Comparison of ENCODE assay signal across 7 cellular contexts in genomic region chr10:29574212-29575139, GRCh38.
A peak's percentile ranks its signal among the peaks of the same experiment; 100 is the strongest.
DNase-seq lines count a peak whose midpoint lies in the region; ATAC-seq, FAIRE-seq and TF ChIP-seq lines count a peak whose summit lies in the region.
"Not testable (repeated sequence)": the region's sequence is repeated elsewhere in the genome, so short reads cannot be mapped to it uniquely, and the experiment has no call there.

No MANE protein-coding gene starts in this region.

- CTCF ChIA-PET in GM12878 (lab: Yijun Ruan, JAX) (interaction anchor here (0.7 to 1.5 kb wide), 2 partner anchors 12 to 16 kb away, joined by 3 to 5 read pairs; no protein-coding TSS in a partner anchor), H1 (lab: Charles Lee; ENCODE audit: partially characterized antibody) (interaction anchor here (0.9 to 1.2 kb wide), 3 partner anchors 10 to 20 kb away, joined by 3 to 4 read pairs (median 4); no protein-coding TSS in a partner anchor)

- H3K9me3 Mint-ChIP-seq in progenitor cell of endocrine pancreas (ENCODE audit: low read depth); stimulated activated effector memory CD8-positive, alpha-beta T cell treated with anti-CD3 and anti-CD28 coated beads, Interleukin-12 subunit alpha, Interleukin-12 subunit beta, amount 100 ng/mL, for 72 hours: not testable (repeated sequence)

- SMC1A ChIA-PET in GM12878 (lab: Charles Lee; ENCODE audit: uncharacterized antibody, unreplicated experiment), result interaction anchor here (0.7 kb wide), 1 partner anchor 12 kb away, joined by 3 read pairs; no protein-coding TSS in a partner anchor

- H3K27ac ChIP-seq in GM12878 (ENCODE audit: control insufficient read depth, insufficient read depth); H1 (ENCODE audit: low read depth, low read length): not testable (repeated sequence)
- peak overlapping the region; percentile 22 for H3K27ac ChIP-seq in cardiac muscle cell

- not testable (repeated sequence) for H2BK12ac ChIP-seq in H1 (ENCODE audit: low read depth, low read length)

- H2AFZ ChIP-seq in GM12878 (ENCODE audit: control insufficient read depth, low read depth, low read length); H1 (ENCODE audit: low read length): not testable (repeated sequence)

- peak overlapping the region; percentile 25; the same call in 1 of the 2 replicates for H2BK15ac ChIP-seq in H1 (ENCODE audit: low read length)

- not testable (repeated sequence) for TF ChIP-seq CTCF in GM12878 (IDR thresholded peaks at IDR 0.05 in 2 of 3, conservative IDR thresholded peaks at IDR 0.05 in 1 of 3; ENCODE audit: control insufficient read depth in 2 of 3, extremely low read depth in 1 of 3, insufficient read depth in 1 of 3, low read depth in 3 of 3, low read length in 3 of 3); H1 (IDR thresholded peaks at IDR 0.05; ENCODE audit: control extremely low read depth in 1 of 3, insufficient read depth in 1 of 3, low read depth in 1 of 3, low read length in 3 of 3); cardiac muscle cell (IDR thresholded peaks at IDR 0.05; ENCODE audit: low read depth, low read length); progenitor cell of endocrine pancreas (IDR thresholded peaks at IDR 0.05; ENCODE audit: unreplicated experiment)

- H3K4me1 ChIP-seq in GM12878 (ENCODE audit: control insufficient read depth, insufficient read depth, low read length); H1 (replicated peaks in 1 of 4; ENCODE audit: control insufficient read depth in 3 of 4, insufficient read depth in 4 of 4, low read length in 3 of 4); cardiac muscle cell (ENCODE audit: low read depth): not testable (repeated sequence)

- TF ChIP-seq RAD21 in GM12878 (IDR thresholded peaks at IDR 0.05; ENCODE audit: insufficient read depth, low read depth, low read length); H1 (IDR thresholded peaks at IDR 0.05 in 1 of 2, conservative IDR thresholded peaks at IDR 0.05 in 1 of 2; ENCODE audit: low read depth in 2 of 2, low read length in 2 of 2): not testable (repeated sequence)

- not testable (repeated sequence) for H3K23ac ChIP-seq in H1 (ENCODE audit: insufficient read length)

- H2BK5ac ChIP-seq in H1 (ENCODE audit: low read depth, low read length), result not testable (repeated sequence)

- in situ Hi-C loops in GM12878 (cut with MboI), result not testable (repeated sequence)

- TF ChIP-seq POLR2A in GM12878 (IDR thresholded peaks at IDR 0.05; ENCODE audit: low read depth, low read length); H1 (IDR thresholded peaks at IDR 0.05; ENCODE audit: control extremely low read depth in 1 of 2, low read depth in 2 of 2, low read length in 2 of 2): not testable (repeated sequence)

- RAD21 ChIA-PET in GM12878 (lab: Charles Lee; ENCODE audit: unreplicated experiment), result not testable (repeated sequence)

- H3K27me3 Mint-ChIP-seq in progenitor cell of endocrine pancreas, result not testable (repeated sequence)

- POLR2A ChIA-PET in GM12878 (lab: Charles Lee); H1 (lab: Charles Lee; ENCODE audit: partially characterized antibody): not testable (repeated sequence)

- not testable (repeated sequence) for H3K36me3 ChIP-seq in GM12878 (ENCODE audit: control insufficient read depth in 2 of 2, insufficient read depth in 2 of 2, low read length in 1 of 2); H1 (ENCODE audit: control insufficient read depth in 2 of 4, insufficient read depth in 4 of 4, low read length in 3 of 4)
- peaks cover 12% of the 10 kb centered on the region for H3K36me3 ChIP-seq in cardiac muscle cell

- H3K14ac ChIP-seq in H1 (ENCODE audit: insufficient read length), result not testable (repeated sequence)

- not testable (repeated sequence) for H2AK5ac ChIP-seq in H1 (ENCODE audit: low read depth, low read length)

- H3K9ac ChIP-seq in GM12878 (ENCODE audit: control insufficient read depth, insufficient read depth, low read length); H1 (replicated peaks in 1 of 4; ENCODE audit: extremely low read depth in 1 of 4, low read depth in 3 of 4, low read length in 3 of 4): not testable (repeated sequence)

- intact Hi-C loops in GM12878 (cut with micrococcal nuclease; ENCODE audit: unreplicated experiment); left ventricle myocardium superior (cut with micrococcal nuclease): not testable (repeated sequence)

- H3K18ac ChIP-seq in H1 (ENCODE audit: extremely low read depth, low read length), result peak overlapping the region; percentile 62; the same call in 1 of the 2 replicates

- TF ChIP-seq EP300 in GM12878 (IDR thresholded peaks at IDR 0.05; ENCODE audit: borderline replicate concordance in 1 of 2, control insufficient read depth in 1 of 2, low read depth in 2 of 2, low read length in 2 of 2); H1 (IDR thresholded peaks at IDR 0.05; ENCODE audit: borderline replicate concordance in 1 of 2, low read depth in 2 of 2, low read length in 2 of 2): not testable (repeated sequence)

- not testable (repeated sequence) for H3K79me1 ChIP-seq in H1 (ENCODE audit: low read depth, low read length)

- H3K79me2 ChIP-seq in GM12878 (ENCODE audit: control insufficient read depth, insufficient read depth, low read length); H1 (ENCODE audit: control insufficient read depth in 1 of 2, insufficient read depth in 2 of 2, low read length in 2 of 2): not testable (repeated sequence)

- ATAC-seq in GM12878, result peak; percentile 38
- peak; percentile 68 for ATAC-seq in left ventricle myocardium superior
- peak; percentile 76 for ATAC-seq in stimulated activated effector memory CD8-positive, alpha-beta T cell treated with anti-CD3 and anti-CD28 coated beads, Interleukin-12 subunit alpha, Interleukin-12 subunit beta, amount 100 ng/mL, for 72 hours

- H3K4ac ChIP-seq in H1 (replicated peaks; ENCODE audit: insufficient read length, low read depth, low read length), result not testable (repeated sequence)

- peak; percentile 90 for FAIRE-seq in HTR-8/SVneo (lab: Jason Lieb, UNC)
- FAIRE-seq in GM12878 (lab: Jason Lieb, UNC); H1 (lab: Jason Lieb, UNC): not testable (repeated sequence)

- 35% methylated on average over 9 of the region's 10 CpGs for WGBS in GM12878 (ENCODE audit: insufficient coverage, insufficient replicate concordance, low lambda C conversion rate, missing lambda C conversion rate)
- 84% methylated on average over 10 of the region's 10 CpGs; no CpG with 5 or more reads in 1 of the 2 experiments for WGBS in H1 (ENCODE audit: extremely low coverage in 1 of 2, insufficient coverage in 1 of 2, insufficient read length in 1 of 2, insufficient replicate concordance in 2 of 2, low coverage in 1 of 2, low lambda C conversion rate in 2 of 2, missing lambda C conversion rate in 1 of 2), 2 experiments

- not testable (repeated sequence) for H3K4me3 Mint-ChIP-seq in progenitor cell of endocrine pancreas (ENCODE audit: low read depth); stimulated activated effector memory CD8-positive, alpha-beta T cell treated with anti-CD3 and anti-CD28 coated beads, Interleukin-12 subunit alpha, Interleukin-12 subunit beta, amount 100 ng/mL, for 72 hours

- H3K4me1 Mint-ChIP-seq in progenitor cell of endocrine pancreas (ENCODE audit: low read depth); stimulated activated effector memory CD8-positive, alpha-beta T cell treated with anti-CD3 and anti-CD28 coated beads, Interleukin-12 subunit alpha, Interleukin-12 subunit beta, amount 100 ng/mL, for 72 hours: not testable (repeated sequence)

- peaks cover 16% of the 10 kb centered on the region for H3K36me3 Mint-ChIP-seq in progenitor cell of endocrine pancreas (ENCODE audit: insufficient read depth)
- H3K36me3 Mint-ChIP-seq in stimulated activated effector memory CD8-positive, alpha-beta T cell treated with anti-CD3 and anti-CD28 coated beads, Interleukin-12 subunit alpha, Interleukin-12 subunit beta, amount 100 ng/mL, for 72 hours, result not testable (repeated sequence)

- peak overlapping the region; percentile 67 for H3K27ac Mint-ChIP-seq in progenitor cell of endocrine pancreas
- H3K27ac Mint-ChIP-seq in stimulated activated effector memory CD8-positive, alpha-beta T cell treated with anti-CD3 and anti-CD28 coated beads, Interleukin-12 subunit alpha, Interleukin-12 subunit beta, amount 100 ng/mL, for 72 hours, result not testable (repeated sequence)

- not testable (repeated sequence) for H3K56ac ChIP-seq in H1 (replicated peaks; ENCODE audit: insufficient read length, low read depth, low read length)

- BruUV-seq in GM12878 (replicated peaks; lab: Mats Ljungman, UMichigan), result not testable (repeated sequence)

- H4K91ac ChIP-seq in H1 (replicated peaks; ENCODE audit: insufficient read length, low read length), result not testable (repeated sequence)

- H3K23me2 ChIP-seq in H1 (ENCODE audit: low read depth, low read length), result not testable (repeated sequence)

- H4K8ac ChIP-seq in H1 (ENCODE audit: extremely low read depth, insufficient read depth, low read length), result not testable (repeated sequence)

- H3K9me3 ChIP-seq in GM12878 (replicated peaks; ENCODE audit: control insufficient read depth, insufficient read depth, low read length); H1 (ENCODE audit: insufficient read depth in 2 of 2, low read depth in 1 of 2, low read length in 1 of 2); cardiac muscle cell (ENCODE audit: low read depth): not testable (repeated sequence)

- H2BK120ac ChIP-seq in H1 (replicated peaks; ENCODE audit: low read depth, low read length), result not testable (repeated sequence)

- H2BK20ac ChIP-seq in H1 (ENCODE audit: low read length), result not testable (repeated sequence)

- DNase-seq in HTR-8/SVneo (ENCODE audit: insufficient read length, low spot score); GM12878 (ENCODE audit: low read depth, low spot score); H1 (ENCODE audit: low read depth in 1 of 2, low spot score in 2 of 2); cardiac muscle cell (ENCODE audit: low read depth in 1 of 2, low spot score in 1 of 2); left ventricle myocardium superior; progenitor cell of endocrine pancreas (ENCODE audit: low spot score, unreplicated experiment); stimulated activated effector memory CD8-positive, alpha-beta T cell treated with anti-CD3 and anti-CD28 coated beads, Interleukin-12 subunit alpha, Interleukin-12 subunit beta, amount 100 ng/mL, for 72 hours (ENCODE audit: low spot score in 2 of 2): not testable (repeated sequence)

- not testable (repeated sequence) for H3K4me2 ChIP-seq in GM12878 (ENCODE audit: control insufficient read depth, insufficient read depth); H1 (ENCODE audit: insufficient read depth in 1 of 2, low read depth in 2 of 2, low read length in 2 of 2)

- H3K4me3 ChIP-seq in GM12878; H1 (ENCODE audit: extremely low read depth in 1 of 4, insufficient read depth in 2 of 4, low read depth in 3 of 4, low read length in 4 of 4); cardiac muscle cell: not testable (repeated sequence)

- not testable (repeated sequence) for H3K27me3 ChIP-seq in GM12878 (replicated peaks in 1 of 2; ENCODE audit: control insufficient read depth in 2 of 2, insufficient read depth in 2 of 2, low read length in 1 of 2); H1 (replicated peaks in 1 of 4; ENCODE audit: control insufficient read depth in 3 of 4, extremely low read depth in 1 of 4, insufficient read depth in 3 of 4, low read length in 3 of 4); cardiac muscle cell

- H4K20me1 ChIP-seq in GM12878 (ENCODE audit: control insufficient read depth, insufficient read depth); H1 (replicated peaks in 1 of 2; ENCODE audit: control insufficient read depth in 1 of 2, insufficient read depth in 2 of 2, low read length in 2 of 2): not testable (repeated sequence)

- H4K5ac ChIP-seq in H1 (ENCODE audit: insufficient read length, low read depth, low read length), result not testable (repeated sequence)
